Comparison of ENCODE assay signal across 7 cellular contexts in genomic region chr7:11079907-11080306, GRCh38.
"Had no signal": no experiment of that assay in that cellular context is flagged by ENCODE, and none has a peak within 500 bp of the region (broad histone marks: within the 10 kb centered on the region; RNA-seq: fewer than 3 reads in every experiment).

No MANE protein-coding gene starts in this region.

- ATAC-seq: GM23338, K562 had no signal

- H3K4me3 ChIP-seq: GM23338, K562 had no signal

- DNase-seq: H9, HCEC 1CT, IMR-90 had no signal

- FAIRE-seq: H1, HTR-8/SVneo, K562 had no signal
